Comparison of ENCODE assay signal across 1 cellular context in the genomic region with DNA sequence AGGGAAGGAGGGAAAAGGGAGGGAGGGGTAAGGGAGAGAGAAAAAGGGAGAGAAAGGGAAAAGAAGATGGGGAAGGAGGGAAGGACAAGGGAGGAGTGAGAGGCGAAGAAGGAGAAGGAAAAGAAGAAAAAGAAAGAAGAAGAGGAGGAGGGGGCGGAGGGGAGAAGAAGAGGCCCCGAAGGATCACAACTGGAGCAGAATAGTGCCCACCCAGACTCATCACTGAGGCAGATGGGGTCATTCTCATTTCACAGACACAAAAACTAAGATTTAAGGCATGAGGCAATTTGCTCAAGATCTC.
TF ChIP-seq lines count a peak whose summit lies in the region.

No MANE protein-coding gene starts in this region.

TF ChIP-seq in K562, 482 proteins besides CTCF, POLR2A, EP300 and RAD21:
- TF ChIP-seq OTX1 (CRISPR knock-in tag; IDR thresholded peaks at IDR 0.05) (0 out of 2 replicates have a peak, but pooled peaks have one; percentile 49), CBFA2T3 (IDR thresholded peaks at IDR 0.05) (0 out of 2 replicates have a peak, but pooled peaks have one; percentile 9), SMC3 (conservative IDR thresholded peaks at IDR 0.05; ENCODE audit: insufficient read depth, low read depth, low read length) (no peak), HDAC1 (IDR thresholded peaks at IDR 0.05) (0 out of 4 replicates have a peak, but pooled peaks of 1 of the 2 experiments have one; percentile 18), ZNF23 (CRISPR knock-in tag; IDR thresholded peaks at IDR 0.05) (no peak), MTA1 (IDR thresholded peaks at IDR 0.05; ENCODE audit: borderline replicate concordance) (0 out of 2 replicates have a peak, but pooled peaks have one; percentile 38)
- TF ChIP-seq, protein P1, sequence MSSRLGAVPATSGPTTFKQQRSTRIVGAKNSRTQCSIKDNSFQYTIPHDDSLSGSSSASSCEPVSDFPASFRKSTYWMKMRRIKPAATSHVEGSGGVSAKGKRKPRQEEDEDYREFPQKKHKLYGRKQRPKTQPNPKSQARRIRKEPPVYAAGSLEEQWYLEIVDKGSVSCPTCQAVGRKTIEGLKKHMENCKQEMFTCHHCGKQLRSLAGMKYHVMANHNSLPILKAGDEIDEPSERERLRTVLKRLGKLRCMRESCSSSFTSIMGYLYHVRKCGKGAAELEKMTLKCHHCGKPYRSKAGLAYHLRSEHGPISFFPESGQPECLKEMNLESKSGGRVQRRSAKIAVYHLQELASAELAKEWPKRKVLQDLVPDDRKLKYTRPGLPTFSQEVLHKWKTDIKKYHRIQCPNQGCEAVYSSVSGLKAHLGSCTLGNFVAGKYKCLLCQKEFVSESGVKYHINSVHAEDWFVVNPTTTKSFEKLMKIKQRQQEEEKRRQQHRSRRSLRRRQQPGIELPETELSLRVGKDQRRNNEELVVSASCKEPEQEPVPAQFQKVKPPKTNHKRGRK (tag; IDR thresholded peaks at IDR 0.05), result peak; percentile 91
